In the genomic region with DNA sequence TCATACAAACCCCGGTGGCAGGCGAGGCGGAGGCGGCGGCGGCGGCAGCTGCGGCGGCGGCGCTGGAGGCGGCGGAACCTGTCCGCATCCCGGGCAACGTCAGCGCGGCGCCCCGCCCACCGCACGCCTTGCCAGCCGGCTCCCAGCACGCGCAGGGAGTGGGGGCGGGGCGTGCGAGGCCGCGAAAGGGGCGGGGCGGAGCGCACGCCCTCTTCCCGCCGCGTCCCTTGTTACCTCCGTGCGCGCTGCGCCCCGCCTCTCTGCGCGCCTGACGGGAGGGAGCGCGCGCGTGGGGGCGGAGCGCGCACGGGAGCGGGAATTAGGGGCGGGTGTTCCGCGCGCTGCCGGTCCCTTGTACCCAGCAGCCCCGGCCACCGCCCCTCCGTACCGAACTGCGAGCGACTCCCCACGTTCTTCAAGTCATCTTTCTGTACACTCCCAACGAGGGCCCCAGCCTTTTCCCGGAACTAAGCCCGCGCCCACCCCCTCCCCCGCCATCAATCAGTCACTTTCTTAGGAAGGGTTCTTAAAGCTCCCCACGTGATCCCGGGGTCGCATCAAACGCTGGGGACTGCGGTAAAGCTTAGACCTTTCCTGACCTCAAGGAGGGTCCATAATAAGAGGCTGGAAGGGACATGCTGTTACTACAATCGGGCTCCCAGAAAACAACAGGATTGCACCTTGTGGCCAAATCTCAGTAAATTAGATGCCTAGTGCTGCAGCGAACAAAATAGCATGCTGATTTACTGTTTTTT, we compare ENCODE assay signal across 8 cellular contexts. TPM values are rescaled to one million over a fixed set of nuclear protein-coding genes. Genes with fewer than 3 reads are reported as not detected.
DNase-seq lines count a peak whose midpoint lies in the region; ATAC-seq and FAIRE-seq lines count a peak whose summit lies in the region.

A gene with protein sequence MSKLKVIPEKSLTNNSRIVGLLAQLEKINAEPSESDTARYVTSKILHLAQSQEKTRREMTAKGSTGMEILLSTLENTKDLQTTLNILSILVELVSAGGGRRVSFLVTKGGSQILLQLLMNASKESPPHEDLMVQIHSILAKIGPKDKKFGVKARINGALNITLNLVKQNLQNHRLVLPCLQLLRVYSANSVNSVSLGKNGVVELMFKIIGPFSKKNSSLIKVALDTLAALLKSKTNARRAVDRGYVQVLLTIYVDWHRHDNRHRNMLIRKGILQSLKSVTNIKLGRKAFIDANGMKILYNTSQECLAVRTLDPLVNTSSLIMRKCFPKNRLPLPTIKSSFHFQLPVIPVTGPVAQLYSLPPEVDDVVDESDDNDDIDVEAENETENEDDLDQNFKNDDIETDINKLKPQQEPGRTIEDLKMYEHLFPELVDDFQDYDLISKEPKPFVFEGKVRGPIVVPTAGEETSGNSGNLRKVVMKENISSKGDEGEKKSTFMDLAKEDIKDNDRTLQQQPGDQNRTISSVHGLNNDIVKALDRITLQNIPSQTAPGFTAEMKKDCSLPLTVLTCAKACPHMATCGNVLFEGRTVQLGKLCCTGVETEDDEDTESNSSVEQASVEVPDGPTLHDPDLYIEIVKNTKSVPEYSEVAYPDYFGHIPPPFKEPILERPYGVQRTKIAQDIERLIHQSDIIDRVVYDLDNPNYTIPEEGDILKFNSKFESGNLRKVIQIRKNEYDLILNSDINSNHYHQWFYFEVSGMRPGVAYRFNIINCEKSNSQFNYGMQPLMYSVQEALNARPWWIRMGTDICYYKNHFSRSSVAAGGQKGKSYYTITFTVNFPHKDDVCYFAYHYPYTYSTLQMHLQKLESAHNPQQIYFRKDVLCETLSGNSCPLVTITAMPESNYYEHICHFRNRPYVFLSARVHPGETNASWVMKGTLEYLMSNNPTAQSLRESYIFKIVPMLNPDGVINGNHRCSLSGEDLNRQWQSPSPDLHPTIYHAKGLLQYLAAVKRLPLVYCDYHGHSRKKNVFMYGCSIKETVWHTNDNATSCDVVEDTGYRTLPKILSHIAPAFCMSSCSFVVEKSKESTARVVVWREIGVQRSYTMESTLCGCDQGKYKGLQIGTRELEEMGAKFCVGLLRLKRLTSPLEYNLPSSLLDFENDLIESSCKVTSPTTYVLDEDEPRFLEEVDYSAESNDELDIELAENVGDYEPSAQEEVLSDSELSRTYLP (minus strand): TSS at position 80 of the 755 bp plus-strand sequence. CDS start 29,421 bp downstream, outside the sequence.

- H3K36me3 Mint-ChIP-seq in activated CD8-positive, alpha-beta memory T cell treated with anti-CD3 and anti-CD28 coated beads, Interleukin-2, amount 10 ng/mL, durations not matched to agents 7 days and 5 days, result peaks cover 2% of the 10 kb centered on the region

- CTCF ChIA-PET in activated CD8-positive, alpha-beta memory T cell treated with anti-CD3 and anti-CD28 coated beads, Interleukin-2, amount 10 ng/mL, durations not matched to agents 7 days and 5 days (lab: Charles Lee), result interaction anchor here (0.8 to 3.3 kb wide), 2 partner anchors 32 to 44 kb away, joined by 4 to 11 read pairs; no protein-coding TSS in a partner anchor

- H3K27me3 Mint-ChIP-seq in activated CD8-positive, alpha-beta memory T cell treated with anti-CD3 and anti-CD28 coated beads, Interleukin-2, amount 10 ng/mL, durations not matched to agents 7 days and 5 days, result peaks cover 2% of the 10 kb centered on the region

- no peaks in the 10 kb centered on the region for H3K36me3 ChIP-seq in NT2/D1 (ENCODE audit: insufficient read depth, insufficient read length, low read length)
- no peaks in the 10 kb centered on the region for H3K36me3 ChIP-seq in endocrine pancreas (ENCODE audit: control insufficient read depth, insufficient read depth, low read length)
- no peaks in the 10 kb centered on the region for H3K36me3 ChIP-seq in mesodermal cell (ENCODE audit: control insufficient read depth, insufficient read depth, low read length)

- DNase-seq in COLO829 (ENCODE audit: low spot score) (peak; percentile 92), HTR-8/SVneo (ENCODE audit: insufficient read length, low spot score) (peak; percentile 70), NT2/D1 (ENCODE audit: low read depth, low spot score) (peak; percentile 95)
- peak; percentile 96 for DNase-seq in activated CD8-positive, alpha-beta memory T cell treated with anti-CD3 and anti-CD28 coated beads, Interleukin-2, amount 10 ng/mL, durations not matched to agents 7 days and 5 days
- DNase-seq in stimulated activated CD8-positive, alpha-beta memory T cell treated with anti-CD3 and anti-CD28 coated beads, Interleukin-15, amount 100 ng/mL, for 24 hours (ENCODE audit: low read depth), result peak; percentile 99

- WGBS in mesodermal cell (ENCODE audit: insufficient coverage in 2 of 2), 2 experiments, result 0 to 1% methylated on average over 50 to 56 of the region's 78 CpGs

- H3K9ac ChIP-seq in NT2/D1 (ENCODE audit: insufficient read length, low read depth) (peak within 1 kb of the TSS; percentile 96), endocrine pancreas (ENCODE audit: control insufficient read depth, insufficient read depth, low read length) (peak within 1 kb of the TSS; percentile 62)

- peak; percentile 90 for FAIRE-seq in HTR-8/SVneo (lab: Jason Lieb, UNC)

- H3K4me1 Mint-ChIP-seq in activated CD8-positive, alpha-beta memory T cell treated with anti-CD3 and anti-CD28 coated beads, Interleukin-2, amount 10 ng/mL, durations not matched to agents 7 days and 5 days, result peaks cover 51% of the 10 kb centered on the region

- H3K9me3 ChIP-seq in NT2/D1 (ENCODE audit: insufficient read depth, low read length) (no peaks in the 10 kb centered on the region), endocrine pancreas (ENCODE audit: control insufficient read depth, low read length) (no peaks in the 10 kb centered on the region), mesodermal cell (ENCODE audit: control insufficient read depth, low read length) (no peaks in the 10 kb centered on the region)

- H3K27me3 ChIP-seq in NT2/D1 (ENCODE audit: insufficient read depth, insufficient read length), result no peaks in the 10 kb centered on the region
- no peaks in the 10 kb centered on the region for H3K27me3 ChIP-seq in endocrine pancreas (ENCODE audit: control insufficient read depth, insufficient read depth, low read length)

- H3K4me1 ChIP-seq in NT2/D1 (ENCODE audit: insufficient read depth, insufficient read length) (peaks cover 7% of the 10 kb centered on the region), endocrine pancreas (ENCODE audit: control insufficient read depth, insufficient read depth, low read length) (peaks cover 15% of the 10 kb centered on the region), mesodermal cell (ENCODE audit: control insufficient read depth, insufficient read depth, low read length, poor library complexity, severe bottlenecking) (peaks cover 7% of the 10 kb centered on the region)

- H3K9me3 Mint-ChIP-seq in activated CD8-positive, alpha-beta memory T cell treated with anti-CD3 and anti-CD28 coated beads, Interleukin-2, amount 10 ng/mL, durations not matched to agents 7 days and 5 days (ENCODE audit: low read depth), result no peaks in the 10 kb centered on the region

- peak within 1 kb of the TSS; percentile 95 for H3K4me3 Mint-ChIP-seq in activated CD8-positive, alpha-beta memory T cell treated with anti-CD3 and anti-CD28 coated beads, Interleukin-2, amount 10 ng/mL, durations not matched to agents 7 days and 5 days

- peak within 1 kb of the TSS; percentile 95 for H3K27ac Mint-ChIP-seq in activated CD8-positive, alpha-beta memory T cell treated with anti-CD3 and anti-CD28 coated beads, Interleukin-2, amount 10 ng/mL, durations not matched to agents 7 days and 5 days

- ATAC-seq in GM21367 (IDR thresholded peaks at IDR 0.05; ENCODE audit: unreplicated experiment), result peak; percentile 74
- peak; percentile 86 for ATAC-seq in activated CD8-positive, alpha-beta memory T cell treated with anti-CD3 and anti-CD28 coated beads, Interleukin-2, amount 10 ng/mL, durations not matched to agents 7 days and 5 days

- peak within 1 kb of the TSS; percentile 89 for H3K4me3 ChIP-seq in NT2/D1 (ENCODE audit: insufficient read length, low read depth)
- H3K4me3 ChIP-seq in endocrine pancreas (ENCODE audit: control insufficient read depth, insufficient read depth, low read length), result peak within 1 kb of the TSS; percentile 94
- H3K4me3 ChIP-seq in mesodermal cell (ENCODE audit: extremely low read depth, insufficient read depth, low read length, poor library complexity, severe bottlenecking), result peak within 1 kb of the TSS; percentile 78

- peak within 1 kb of the TSS; percentile 86 for H3K27ac ChIP-seq in mesodermal cell (ENCODE audit: low read depth, low read length, severe bottlenecking)

RNA-seq across cellular contexts. Expression of the gene that starts here (rescaled TPM):
- 10 to 100 TPM; 22.9 to 30.8 TPM for total RNA-seq in activated CD8-positive, alpha-beta memory T cell treated with anti-CD3 and anti-CD28 coated beads, Interleukin-2, amount 10 ng/mL, durations not matched to agents 7 days and 5 days
- 20.5 TPM for polyA plus RNA-seq in mesodermal cell (2013, experiment 1 of 2)
- 25.0 TPM for polyA plus RNA-seq in mesodermal cell (2013, experiment 2 of 2)

Comparison
In these comparisons a context has a peak if more than half of its experiments do, and no peak if none do; other contexts are left out.
1. Peak in every context shown above with its lines: DNase-seq, ATAC-seq, H3K4me3 ChIP-seq and H3K27ac ChIP-seq.